ENCODE assay signal across 8 cellular contexts in genomic region chr3:172129868-172130751, GRCh38.
DNase-seq lines count a peak whose midpoint lies in the region; ATAC-seq and TF ChIP-seq lines count a peak whose summit lies in the region.

No MANE protein-coding gene starts in this region.

- DNase-seq in 8988T (peak; percentile 72), HL-60 (ENCODE audit: low read depth in 1 of 2, low spot score in 1 of 2) (peak; percentile 97 to 99), kidney epithelial cell (ENCODE audit: low read depth) (peak; percentile 96)
- peak; percentile 72 for DNase-seq in T-helper 2 cell treated with Interferon-gamma antibody and Interleukin-4, amounts not matched to agents 5 μg/mL and 100 μg/mL, for 36 hours (ENCODE audit: low spot score)
- DNase-seq in stimulated activated CD8-positive, alpha-beta memory T cell treated with anti-CD3 and anti-CD28 coated beads, Interleukin-12 subunit alpha, Interleukin-12 subunit beta, amount 100 ng/mL, for 4 hours (ENCODE audit: low read depth) = peak; percentile 43

- TF ChIP-seq CTCF in HL-60 (IDR thresholded peaks at IDR 0.05; ENCODE audit: insufficient read depth, low read length) (no peak), brain (conservative IDR thresholded peaks at IDR 0.05) (no peak), kidney epithelial cell (IDR thresholded peaks at IDR 0.05; ENCODE audit: insufficient read depth, low read length, poor library complexity, severe bottlenecking) (no peak)

- H3K27ac Mint-ChIP-seq in T-helper 2 cell treated with Interferon-gamma antibody and Interleukin-4, amounts not matched to agents 5 μg/mL and 100 μg/mL, for 36 hours = peak overlapping the region; percentile 91
- peak overlapping the region in 4 of 5 experiments; percentile 1 to 88 (median 44) for H3K27ac Mint-ChIP-seq in brain

- H3K36me3 ChIP-seq in kidney epithelial cell (ENCODE audit: control insufficient read depth, insufficient read depth, low read length) = no peaks in the 10 kb centered on the region

- H3K9me3 Mint-ChIP-seq in T-helper 2 cell treated with Interferon-gamma antibody and Interleukin-4, amounts not matched to agents 5 μg/mL and 100 μg/mL, for 36 hours = peaks cover 5% of the 10 kb centered on the region
- H3K9me3 Mint-ChIP-seq in brain = no peaks in the 10 kb centered on the region

- H3K4me1 Mint-ChIP-seq in T-helper 2 cell treated with Interferon-gamma antibody and Interleukin-4, amounts not matched to agents 5 μg/mL and 100 μg/mL, for 36 hours (ENCODE audit: low read depth) = peaks cover 42% of the 10 kb centered on the region
- peaks cover 63% of the 10 kb centered on the region for H3K4me1 Mint-ChIP-seq in brain

- H3K27ac ChIP-seq in HL-60 (replicated peaks) = peak overlapping the region; percentile 98

- ATAC-seq in GM19328 (IDR thresholded peaks at IDR 0.05; ENCODE audit: unreplicated experiment) (no peak), HG03354 (IDR thresholded peaks at IDR 0.05; ENCODE audit: poor library complexity, severe bottlenecking, unreplicated experiment) (no peak)

- peak overlapping the region; percentile 64 for H3K4me3 Mint-ChIP-seq in T-helper 2 cell treated with Interferon-gamma antibody and Interleukin-4, amounts not matched to agents 5 μg/mL and 100 μg/mL, for 36 hours
- H3K4me3 Mint-ChIP-seq in brain = peak overlapping the region in 1 of 5 experiments; percentile 14

- H3K36me3 Mint-ChIP-seq in T-helper 2 cell treated with Interferon-gamma antibody and Interleukin-4, amounts not matched to agents 5 μg/mL and 100 μg/mL, for 36 hours (ENCODE audit: low read depth) = peaks cover 22% of the 10 kb centered on the region
- H3K36me3 Mint-ChIP-seq in brain = peaks cover 29% of the 10 kb centered on the region

- H3K4me3 ChIP-seq in HL-60 (replicated peaks; ENCODE audit: insufficient read depth, low read length) (no peak overlapping the region), kidney epithelial cell (ENCODE audit: low read depth, low read length) (no peak overlapping the region)

- H3K27me3 ChIP-seq in HL-60 (ENCODE audit: insufficient read depth, poor library complexity, severe bottlenecking) (no peaks in the 10 kb centered on the region), kidney epithelial cell (ENCODE audit: control insufficient read depth, insufficient read depth, low read length) (no peaks in the 10 kb centered on the region)

- no peaks in the 10 kb centered on the region for H3K27me3 Mint-ChIP-seq in T-helper 2 cell treated with Interferon-gamma antibody and Interleukin-4, amounts not matched to agents 5 μg/mL and 100 μg/mL, for 36 hours (ENCODE audit: low read depth)
- H3K27me3 Mint-ChIP-seq in brain = no peaks in the 10 kb centered on the region

Comparison
In these comparisons a context has a peak if more than half of its experiments do, and no peak if none do; other contexts are left out.
1. DNase-seq: peak in every context shown above with its lines; median percentile 98 in HL-60; 96 in kidney epithelial cell; 72 in 8988T; 72 in T-helper 2 cell treated with Interferon-gamma antibody and Interleukin-4, amounts not matched to agents 5 μg/mL and 100 μg/mL, for 36 hours; 43 in stimulated activated CD8-positive, alpha-beta memory T cell treated with anti-CD3 and anti-CD28 coated beads, Interleukin-12 subunit alpha, Interleukin-12 subunit beta, amount 100 ng/mL, for 4 hours.